In the genomic region with DNA sequence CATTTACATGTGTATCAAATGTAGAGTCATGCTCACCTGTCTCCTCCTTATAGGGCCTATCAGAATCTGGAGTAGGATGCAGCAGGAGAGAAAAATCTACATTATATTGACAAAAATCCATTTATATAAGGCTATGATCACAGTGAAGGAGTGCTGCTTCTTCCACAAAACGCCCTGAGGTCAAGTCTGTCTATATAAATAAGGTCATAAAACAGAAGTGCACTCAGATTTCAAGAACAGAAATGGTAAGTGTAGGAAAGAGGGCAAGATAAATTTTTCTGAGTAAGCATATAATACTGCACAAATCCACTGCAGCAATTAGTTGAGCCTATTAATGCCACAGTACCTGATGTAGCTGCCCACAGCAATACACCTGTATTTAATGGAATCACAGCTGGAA, we compare ENCODE assay signal across 2 cellular contexts.
A peak's percentile ranks its signal among the peaks of the same experiment; 100 is the strongest.
TF ChIP-seq lines count a peak whose summit lies in the region.

No MANE protein-coding gene starts in this region.

TF ChIP-seq in A549, 52 proteins besides CTCF, POLR2A, EP300 and RAD21:
- TF ChIP-seq MAFK (IDR thresholded peaks at IDR 0.05; ENCODE audit: partially characterized antibody) = peak; percentile 3
- TF ChIP-seq HOXA7 (CRISPR knock-in tag; IDR thresholded peaks at IDR 0.05) = no peak

TF ChIP-seq in H1, 55 proteins besides CTCF, POLR2A, EP300 and RAD21:
- no peak for TF ChIP-seq CEBPB (IDR thresholded peaks at IDR 0.05; ENCODE audit: low read depth, low read length)
- TF ChIP-seq RNF2 (IDR thresholded peaks at IDR 0.05; ENCODE audit: borderline replicate concordance, low read depth, low read length, missing control alignments, poor library complexity, severe bottlenecking) = no peak
